Comparison of ENCODE assay signal across 11 cellular contexts in the genomic region with DNA sequence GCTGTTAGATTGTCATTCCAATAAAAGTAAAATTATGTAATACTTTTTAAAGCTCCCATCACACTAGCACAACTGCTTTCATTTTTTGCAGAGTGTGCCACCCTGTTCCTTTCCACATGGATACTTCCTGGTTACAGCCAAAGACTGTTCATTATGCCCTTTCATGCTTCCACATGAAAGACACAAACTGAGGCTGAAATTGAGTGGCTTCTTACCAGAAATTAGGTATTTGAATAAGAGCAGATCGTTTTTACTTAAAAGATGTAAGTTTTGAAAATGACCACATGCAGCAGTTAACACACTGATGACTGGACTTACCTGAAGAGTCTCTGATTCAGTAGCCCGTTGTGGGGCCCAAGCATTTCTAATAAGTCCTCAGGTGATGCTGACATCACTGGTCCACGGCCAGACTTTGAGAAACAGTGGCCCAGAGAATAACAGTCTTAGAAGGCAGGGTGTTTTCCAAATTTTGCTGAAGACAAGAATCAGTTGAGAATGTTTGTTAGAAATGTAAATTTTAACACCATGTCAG.
"Had no signal": no experiment of that assay in that cellular context is flagged by ENCODE, and none has a peak within 500 bp of the region (broad histone marks: within the 10 kb centered on the region; RNA-seq: fewer than 3 reads in every experiment).

No MANE protein-coding gene starts in this region.

- H3K27ac Mint-ChIP-seq: activated CD8-positive, alpha-beta T cell treated with anti-CD3 and anti-CD28 coated beads for 36 hours; activated T-helper 1 cell treated with anti-CD3 and anti-CD28 coated beads, Interleukin-12 subunit alpha, Interleukin-12 subunit beta, Interleukin-2, Interleukin-4 antibody, amounts not matched to agents 30 ng/mL and 10 ng/mL and 1 ng/mL, durations not matched to agents 14 hours and 24 hours and 36 hours; natural killer cell; T-helper 1 cell treated with Interleukin-12 subunit alpha and Interleukin-12 subunit beta and Interleukin-4 antibody, amounts not matched to agents 30 μg/mL and 1 μg/mL, for 36 hours had no signal

- DNase-seq: activated CD4-positive, alpha-beta T cell treated with anti-CD3 and anti-CD28 coated beads for 4 hours; activated CD8-positive, alpha-beta T cell treated with anti-CD3 and anti-CD28 coated beads for 36 hours; activated naive CD4-positive, alpha-beta T cell; activated naive CD8-positive, alpha-beta T cell treated with anti-CD3 and anti-CD28 coated beads, Interleukin-2, amount 50 U/mL, for 24 hours; lower lobe of right lung; natural killer cell; stimulated activated CD4-positive, alpha-beta T cell treated with anti-CD3 and anti-CD28 coated beads, Interleukin-2, amount 100 ng/mL, for 48 hours; stimulated activated naive CD4-positive, alpha-beta T cell treated with Interleukin-2 at 50 U/mL for 16 hours had no signal

- H3K27me3 Mint-ChIP-seq: activated CD8-positive, alpha-beta T cell treated with anti-CD3 and anti-CD28 coated beads for 36 hours; activated naive CD8-positive, alpha-beta T cell treated with anti-CD3 and anti-CD28 coated beads, Interleukin-2, amount 50 U/mL, for 24 hours had no signal

- H3K4me3 Mint-ChIP-seq: activated CD8-positive, alpha-beta T cell treated with anti-CD3 and anti-CD28 coated beads for 36 hours; activated naive CD8-positive, alpha-beta T cell treated with anti-CD3 and anti-CD28 coated beads, Interleukin-2, amount 50 U/mL, for 24 hours; activated T-helper 1 cell treated with anti-CD3 and anti-CD28 coated beads, Interleukin-12 subunit alpha, Interleukin-12 subunit beta, Interleukin-2, Interleukin-4 antibody, amounts not matched to agents 30 ng/mL and 10 ng/mL and 1 ng/mL, durations not matched to agents 14 hours and 24 hours and 36 hours; natural killer cell; T-helper 1 cell treated with Interleukin-12 subunit alpha and Interleukin-12 subunit beta and Interleukin-4 antibody, amounts not matched to agents 30 μg/mL and 1 μg/mL, for 36 hours had no signal

- H3K9me3 Mint-ChIP-seq: activated CD8-positive, alpha-beta T cell treated with anti-CD3 and anti-CD28 coated beads for 36 hours; activated naive CD8-positive, alpha-beta T cell treated with anti-CD3 and anti-CD28 coated beads, Interleukin-2, amount 50 U/mL, for 24 hours; activated T-helper 1 cell treated with anti-CD3 and anti-CD28 coated beads, Interleukin-12 subunit alpha, Interleukin-12 subunit beta, Interleukin-2, Interleukin-4 antibody, amounts not matched to agents 30 ng/mL and 10 ng/mL and 1 ng/mL, durations not matched to agents 14 hours and 24 hours and 36 hours; natural killer cell; T-helper 1 cell treated with Interleukin-12 subunit alpha and Interleukin-12 subunit beta and Interleukin-4 antibody, amounts not matched to agents 30 μg/mL and 1 μg/mL, for 36 hours had no signal

- H3K9me3 ChIP-seq: lower lobe of right lung, prostate gland had no signal

- H3K4me3 ChIP-seq: lower lobe of right lung, prostate gland had no signal

- H3K36me3 ChIP-seq: lower lobe of right lung, prostate gland had no signal

- H3K27ac ChIP-seq: lower lobe of right lung had no signal

- H3K36me3 Mint-ChIP-seq: natural killer cell had no signal
